ENCODE assay signal across 17 cellular contexts in genomic region chr1:91689586-91690481, GRCh38.
DNase-seq lines count a peak whose midpoint lies in the region; ATAC-seq, FAIRE-seq and TF ChIP-seq lines count a peak whose summit lies in the region.
"Had no signal": no experiment of that assay in that cellular context is flagged by ENCODE, and none has a peak within 500 bp of the region (broad histone marks: within the 10 kb centered on the region; RNA-seq: fewer than 3 reads in every experiment).

No MANE protein-coding gene starts in this region.

- FAIRE-seq in GM12891 (lab: Jason Lieb, UNC) = no peak
- FAIRE-seq: GM19239 had no signal

- H3K9me3 Mint-ChIP-seq in activated T-cell treated with anti-CD3 and anti-CD28 coated beads, Interleukin-2, amount 50 U/mL, for 72 hours = no peaks in the 10 kb centered on the region
- H3K9me3 Mint-ChIP-seq: activated B cell treated with CpG ODN at 0.5 μM for 24 hours had no signal

- H3K36me3 Mint-ChIP-seq in activated T-cell treated with anti-CD3 and anti-CD28 coated beads, Interleukin-2, amount 50 U/mL, for 72 hours (ENCODE audit: insufficient read depth in 2 of 2) = peaks cover 0 to 4% of the 10 kb centered on the region in 2 donors

- H3K4me3 ChIP-seq in fibroblast of villous mesenchyme (ENCODE audit: low read depth, low read length) = no peak overlapping the region
- H3K4me3 ChIP-seq in mucosa of descending colon = no peak overlapping the region
- H3K4me3 ChIP-seq in upper lobe of left lung = no peak overlapping the region

- no peak for DNase-seq in activated T-cell treated with anti-CD3 and anti-CD28 coated beads, Interleukin-2, amount 50 U/mL, for 72 hours
- DNase-seq in activated T-cell treated with anti-CD3 and anti-CD28 coated beads for 4 hours (no peak), fibroblast of villous mesenchyme (ENCODE audit: low read depth) (peak; percentile 94), mucosa of descending colon (peak in 2 of 3 donors; percentile 27 to 31), upper lobe of left lung (no peak), GM12891 (ENCODE audit: insufficient read length, low spot score) (no peak), NCI-H2107 treated with DMSO at 0.1 percent for 48 hours (lab: John Stamatoyannopoulos, UW; ENCODE audit: unreplicated experiment) (no peak)
- DNase-seq: activated B cell treated with CpG ODN at 0.5 μM for 24 hours; activated CD8-positive, alpha-beta memory T cell treated with anti-CD3 and anti-CD28 coated beads, Interleukin-2, amount 50 U/mL, for 48 hours; cortex of kidney; foreskin fibroblast; NCI-H1105 treated with DMSO at 0.1 percent for 48 hours; NCI-H524; PC-3; stimulated activated CD4-positive, alpha-beta T cell treated with anti-CD3 and anti-CD28 coated beads, Interleukin-4, amount 100 ng/mL, for 24 hours had no signal

- TF ChIP-seq CTCF in fibroblast of villous mesenchyme (IDR thresholded peaks at IDR 0.05; ENCODE audit: insufficient read depth, low read depth, low read length) (no peak), mucosa of descending colon (IDR thresholded peaks at IDR 0.05) (no peak), upper lobe of left lung (IDR thresholded peaks at IDR 0.05) (no peak)

- peak overlapping the region in 1 of 2 donors; percentile 56 for H3K4me3 Mint-ChIP-seq in activated T-cell treated with anti-CD3 and anti-CD28 coated beads, Interleukin-2, amount 50 U/mL, for 72 hours
- H3K4me3 Mint-ChIP-seq: activated B cell treated with CpG ODN at 0.5 μM for 24 hours had no signal

- no peaks in the 10 kb centered on the region for H3K9me3 ChIP-seq in mucosa of descending colon
- H3K9me3 ChIP-seq in upper lobe of left lung = no peaks in the 10 kb centered on the region

- no peak for TF ChIP-seq EP300 in upper lobe of left lung (IDR thresholded peaks at IDR 0.05)

- H3K27me3 Mint-ChIP-seq in activated T-cell treated with anti-CD3 and anti-CD28 coated beads, Interleukin-2, amount 50 U/mL, for 72 hours (ENCODE audit: low read depth) = no peaks in the 10 kb centered on the region

- H3K36me3 ChIP-seq in mucosa of descending colon (ENCODE audit: low read depth) (no peaks in the 10 kb centered on the region), upper lobe of left lung (peaks cover 0 to 7% (median 0%) of the 10 kb centered on the region in 4 donors)

- H3K4me1 Mint-ChIP-seq in activated T-cell treated with anti-CD3 and anti-CD28 coated beads, Interleukin-2, amount 50 U/mL, for 72 hours (ENCODE audit: low read depth) = peaks cover 8% of the 10 kb centered on the region
- H3K4me1 Mint-ChIP-seq: activated B cell treated with CpG ODN at 0.5 μM for 24 hours had no signal

- intact Hi-C loops in mucosa of descending colon (cut with DNase I, micrococcal nuclease) = no loop called here

- 67 to 69% methylated on average over 12 of the region's 12 CpGs for WGBS in upper lobe of left lung, 2 donors

- H3K27ac ChIP-seq in upper lobe of left lung = peak overlapping the region; percentile 30 to 80 (median 61)

- no peak for ATAC-seq in activated T-cell treated with anti-CD3 and anti-CD28 coated beads, Interleukin-2, amount 50 U/mL, for 72 hours (replicated peaks in 1 of 2)
- ATAC-seq in mucosa of descending colon (peak; percentile 65), upper lobe of left lung (ENCODE audit: low FRiP score in 2 of 2) (no peak), GM18858 (IDR thresholded peaks at IDR 0.05; ENCODE audit: unreplicated experiment) (no peak)
- ATAC-seq: PC-3 had no signal

- no peak for TF ChIP-seq POLR2A in upper lobe of left lung (IDR thresholded peaks at IDR 0.05)
- no peak for TF ChIP-seq POLR2A in GM12891 (IDR thresholded peaks at IDR 0.05; ENCODE audit: low read depth, low read length)

- H3K27ac Mint-ChIP-seq in activated T-cell treated with anti-CD3 and anti-CD28 coated beads, Interleukin-2, amount 50 U/mL, for 72 hours = peak overlapping the region; percentile 51
- H3K27ac Mint-ChIP-seq: activated B cell treated with CpG ODN at 0.5 μM for 24 hours had no signal

- H3K27me3 ChIP-seq in upper lobe of left lung = no peaks in the 10 kb centered on the region

- H3K4me1 ChIP-seq in mucosa of descending colon (ENCODE audit: low read depth) (peaks cover 22% of the 10 kb centered on the region), upper lobe of left lung (peaks cover 20 to 52% (median 33%) of the 10 kb centered on the region in 4 donors)

TF ChIP-seq in GM12891, 5 proteins besides CTCF, POLR2A, EP300 and RAD21:
- no peak for TF ChIP-seq SPI1 (IDR thresholded peaks at IDR 0.05; ENCODE audit: low read depth, low read length)
- TF ChIP-seq POU2F2 (IDR thresholded peaks at IDR 0.05; ENCODE audit: low read depth, low read length) = no peak
- TF ChIP-seq TAF1 (IDR thresholded peaks at IDR 0.05; ENCODE audit: low read depth, low read length) = no peak
- no peak for TF ChIP-seq POLR2AphosphoS5 (IDR thresholded peaks at IDR 0.05; ENCODE audit: low read depth, low read length)
- no peak for TF ChIP-seq PAX5 (IDR thresholded peaks at IDR 0.05; ENCODE audit: insufficient read depth, low read length, severe bottlenecking)

Comparison
In these comparisons a context has a peak if more than half of its experiments do, and no peak if none do; other contexts are left out.
1. DNase-seq: peak in fibroblast of villous mesenchyme (single experiment) and mucosa of descending colon (2 of 3); none in activated T-cell treated with anti-CD3 and anti-CD28 coated beads, Interleukin-2, amount 50 U/mL, for 72 hours (0 of 2), activated T-cell treated with anti-CD3 and anti-CD28 coated beads for 4 hours (single experiment), upper lobe of left lung (0 of 2), GM12891 (single experiment) and NCI-H2107 treated with DMSO at 0.1 percent for 48 hours (single experiment).